ENCODE assay signal across 16 cellular contexts in the genomic region with DNA sequence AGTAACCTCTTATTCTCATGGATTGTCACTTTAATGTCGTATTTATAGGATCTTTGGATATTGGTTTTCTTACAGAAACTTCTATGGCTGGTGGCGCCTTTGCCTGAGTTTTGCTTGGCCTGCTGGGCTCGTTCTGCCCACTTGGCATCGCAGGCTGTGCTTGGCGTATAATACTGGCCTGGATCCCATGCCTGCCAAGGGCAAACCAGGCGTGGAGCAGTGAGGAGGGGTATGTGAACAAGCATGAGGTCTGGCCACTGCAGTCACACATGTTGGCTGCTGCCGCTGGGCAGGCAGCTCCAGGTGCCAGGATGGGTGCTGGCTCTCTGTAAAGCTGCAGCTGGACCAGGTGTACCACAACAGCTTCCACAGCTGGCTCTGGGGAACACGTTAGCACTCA. TPM values are rescaled to one million over a fixed set of nuclear protein-coding genes. Genes with fewer than 3 reads are reported as not detected.
DNase-seq lines count a peak whose midpoint lies in the region; ATAC-seq and TF ChIP-seq lines count a peak whose summit lies in the region.
"Had no signal": no experiment of that assay in that cellular context is flagged by ENCODE, and none has a peak within 500 bp of the region (broad histone marks: within the 10 kb centered on the region; RNA-seq: fewer than 3 reads in every experiment).

No MANE protein-coding gene starts in this region.

- H3K27me3 ChIP-seq in Caco-2 (replicated peaks; ENCODE audit: control insufficient read depth, insufficient read depth, low read length) (no peaks in the 10 kb centered on the region), dorsolateral prefrontal cortex (no peaks in the 10 kb centered on the region)
- H3K27me3 ChIP-seq: BE2C had no signal

- no peak overlapping the region for H3K4me3 Mint-ChIP-seq in stimulated activated naive CD8-positive, alpha-beta T cell treated with anti-CD3 and anti-CD28 coated beads, Interleukin-15, amount 100 ng/mL, for 72 hours
- no peak overlapping the region for H3K4me3 Mint-ChIP-seq in Caco-2 (ENCODE audit: unreplicated experiment)
- H3K4me3 Mint-ChIP-seq: CD4-positive, CD25-positive, alpha-beta regulatory T cell; CD8-positive, alpha-beta memory T cell had no signal

- no peaks in the 10 kb centered on the region for H3K4me1 ChIP-seq in Caco-2
- H3K4me1 ChIP-seq: BE2C had no signal

- no peaks in the 10 kb centered on the region for H3K36me3 ChIP-seq in Caco-2 (ENCODE audit: control insufficient read depth, insufficient read depth, low read length)
- H3K36me3 ChIP-seq: BE2C had no signal

- BruUV-seq in Caco-2 (replicated peaks; lab: Mats Ljungman, UMichigan) = no TSS peak

- H3K36me3 Mint-ChIP-seq in Caco-2 (ENCODE audit: insufficient read depth, unreplicated experiment) = no peaks in the 10 kb centered on the region
- H3K36me3 Mint-ChIP-seq: CD4-positive, CD25-positive, alpha-beta regulatory T cell had no signal

- H3K4me3 ChIP-seq in Caco-2 (ENCODE audit: low read depth, low read length) = no peak overlapping the region
- H3K4me3 ChIP-seq in dorsolateral prefrontal cortex = no peak overlapping the region
- H3K4me3 ChIP-seq: GM23248 had no signal

- ATAC-seq in Right ventricle myocardium superior (ENCODE audit: poor library complexity) = peak; percentile 92
- peak; percentile 5 for ATAC-seq in stimulated activated naive CD8-positive, alpha-beta T cell treated with anti-CD3 and anti-CD28 coated beads, Interleukin-15, amount 100 ng/mL, for 72 hours
- ATAC-seq in stimulated activated naive CD8-positive, alpha-beta T cell treated with anti-CD3 and anti-CD28 coated beads, Interleukin-15, Interleukin-2, amounts not matched to agents 100 U/mL and 50 U/mL, for 24 hours = no peak

- CTCF ChIA-PET in Caco-2 (lab: Charles Lee) = no interaction called here

- intact Hi-C loops in Right ventricle myocardium superior (cut with DNase I) = no loop called here
- intact Hi-C loops in cardiac septum (cut with DNase I) = no loop called here
- intact Hi-C loops in Caco-2 (cut with micrococcal nuclease; ENCODE audit: unreplicated experiment) = no loop called here
- intact Hi-C loops in dorsolateral prefrontal cortex (cut with DNase I) = no loop called here

- peaks cover 6% of the 10 kb centered on the region for H3K4me1 Mint-ChIP-seq in stimulated activated naive CD8-positive, alpha-beta T cell treated with anti-CD3 and anti-CD28 coated beads, Interleukin-15, amount 100 ng/mL, for 72 hours
- no peaks in the 10 kb centered on the region for H3K4me1 Mint-ChIP-seq in Caco-2 (ENCODE audit: low read depth, unreplicated experiment)

- POLR2A ChIA-PET in Caco-2 (lab: Charles Lee) = no interaction called here

- H3K27me3 Mint-ChIP-seq in stimulated activated naive CD8-positive, alpha-beta T cell treated with anti-CD3 and anti-CD28 coated beads, Interleukin-15, amount 100 ng/mL, for 72 hours = no peaks in the 10 kb centered on the region
- no peaks in the 10 kb centered on the region for H3K27me3 Mint-ChIP-seq in Caco-2 (ENCODE audit: insufficient read depth, unreplicated experiment)
- H3K27me3 Mint-ChIP-seq: CD4-positive, CD25-positive, alpha-beta regulatory T cell; CD8-positive, alpha-beta memory T cell had no signal

- peak overlapping the region in 1 of 2 donors; percentile 48 for H3K27ac Mint-ChIP-seq in stimulated activated naive CD8-positive, alpha-beta T cell treated with anti-CD3 and anti-CD28 coated beads, Interleukin-15, amount 100 ng/mL, for 72 hours
- H3K27ac Mint-ChIP-seq in Caco-2 (ENCODE audit: unreplicated experiment) = no peak overlapping the region
- H3K27ac Mint-ChIP-seq: CD8-positive, alpha-beta memory T cell had no signal

- no peaks in the 10 kb centered on the region for H3K9me3 ChIP-seq in Caco-2
- H3K9me3 ChIP-seq: BE2C had no signal

- no peak for TF ChIP-seq CTCF in Caco-2 (IDR thresholded peaks at IDR 0.05; ENCODE audit: insufficient read depth in 1 of 2, low read depth in 1 of 2, low read length in 1 of 2, severe bottlenecking in 1 of 2, unreplicated experiment in 1 of 2)
- TF ChIP-seq CTCF in dorsolateral prefrontal cortex (IDR thresholded peaks at IDR 0.05 in 54 of 56, conservative IDR thresholded peaks at IDR 0.05 in 2 of 56; ENCODE audit: low read depth in 1 of 56, partially characterized antibody in 56 of 56) = no peak

- H3K9me3 Mint-ChIP-seq in stimulated activated naive CD8-positive, alpha-beta T cell treated with anti-CD3 and anti-CD28 coated beads, Interleukin-15, amount 100 ng/mL, for 72 hours = peaks cover 6 to 7% of the 10 kb centered on the region in 2 donors
- no peaks in the 10 kb centered on the region for H3K9me3 Mint-ChIP-seq in Caco-2 (ENCODE audit: unreplicated experiment)
- H3K9me3 Mint-ChIP-seq: CD4-positive, CD25-positive, alpha-beta regulatory T cell; CD8-positive, alpha-beta memory T cell had no signal

- DNase-seq in Right ventricle myocardium superior = peak; percentile 44
- DNase-seq in cardiac septum (ENCODE audit: low spot score) = no peak
- DNase-seq in stimulated activated naive CD8-positive, alpha-beta T cell treated with anti-CD3 and anti-CD28 coated beads, Interleukin-15, amount 100 ng/mL, for 72 hours = no peak
- DNase-seq in stimulated activated naive CD8-positive, alpha-beta T cell treated with anti-CD3 and anti-CD28 coated beads, Interleukin-15, Interleukin-2, amounts not matched to agents 100 U/mL and 50 U/mL, for 24 hours = no peak
- peak; percentile 6 for DNase-seq in medulla oblongata (ENCODE audit: extremely low spot score)
- no peak for DNase-seq in Caco-2
- DNase-seq in dorsolateral prefrontal cortex = no peak
- DNase-seq: 8988T; BE2C; CD4-positive, CD25-positive, alpha-beta regulatory T cell; CD8-positive, alpha-beta memory T cell; COR-L47; GM23248; HCEC 1CT had no signal

- no peak overlapping the region for H3K27ac ChIP-seq in dorsolateral prefrontal cortex
- H3K27ac ChIP-seq: GM23248 had no signal

RNA-seq across cellular contexts. Expression of a gene that starts 26.1 kb away (rescaled TPM):
- 178 TPM for total RNA-seq in Right ventricle myocardium superior
- not detected for total RNA-seq in cardiac septum
- total RNA-seq in Caco-2 (2022) = not detected in 2 replicates
- 100 to 1,000 TPM in 1 of 120 experiments, 10 to 100 TPM in 29, under 1 TPM in 1, not detected in 89; 0.86 to 101 (median 80.4) TPM for total RNA-seq in dorsolateral prefrontal cortex
- total RNA-seq: A673; CD4-positive, CD25-positive, alpha-beta regulatory T cell; HT-29 had no signal

Comparison
In these comparisons a context has a peak if more than half of its experiments do, and no peak if none do; other contexts are left out.
1. DNase-seq: peak in Right ventricle myocardium superior (single experiment) and medulla oblongata (single experiment); none in cardiac septum (single experiment), stimulated activated naive CD8-positive, alpha-beta T cell treated with anti-CD3 and anti-CD28 coated beads, Interleukin-15, amount 100 ng/mL, for 72 hours (0 of 2), stimulated activated naive CD8-positive, alpha-beta T cell treated with anti-CD3 and anti-CD28 coated beads, Interleukin-15, Interleukin-2, amounts not matched to agents 100 U/mL and 50 U/mL, for 24 hours (single experiment), Caco-2 (0 of 2) and dorsolateral prefrontal cortex (0 of 10).